3 cellular contexts compared by ENCODE assay signal in the genomic region with DNA sequence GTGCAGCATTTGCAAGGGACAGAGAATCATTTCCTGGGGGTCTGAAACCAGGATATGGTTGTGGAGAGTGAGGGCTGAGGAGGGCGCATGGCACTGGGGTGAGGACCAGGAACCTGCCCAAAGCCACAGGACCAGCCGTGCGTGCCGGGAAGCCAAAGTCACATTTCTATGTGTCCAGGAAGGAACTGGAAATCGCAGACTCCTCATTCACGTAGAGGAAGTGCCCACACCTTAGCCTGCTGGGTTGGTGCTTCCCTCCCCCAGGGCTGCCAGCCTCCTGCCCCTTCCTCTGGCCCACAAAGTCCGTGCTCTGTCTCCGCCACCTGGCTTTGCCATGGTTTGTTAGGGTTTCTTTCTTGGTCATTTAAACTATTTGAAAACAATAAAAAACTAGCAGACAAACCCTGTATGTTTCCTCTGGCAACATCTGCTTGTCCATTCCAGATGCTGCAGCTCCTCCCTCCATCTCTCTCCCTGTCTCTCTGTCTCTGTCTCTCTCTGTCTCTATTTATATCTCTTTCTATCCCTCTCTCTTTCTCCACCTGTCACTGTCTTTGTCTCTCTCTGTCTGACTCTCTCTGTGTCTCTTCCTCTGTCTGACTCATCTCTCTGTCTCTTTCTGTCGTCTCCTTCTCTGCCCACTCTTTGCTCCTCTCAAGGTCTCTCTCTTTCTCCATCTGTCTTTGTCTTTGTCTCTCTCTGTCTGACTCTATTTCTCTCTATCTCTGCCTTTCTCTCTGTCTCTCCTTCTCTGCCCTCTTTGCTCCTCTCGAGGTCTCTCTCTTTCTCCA.
TF ChIP-seq lines count a peak whose summit lies in the region.

No MANE protein-coding gene starts in this region.

TF ChIP-seq in HepG2, 621 proteins besides CTCF, POLR2A, EP300 and RAD21:
- TF ChIP-seq ARNT (IDR thresholded peaks at IDR 0.05): 0 out of 2 replicates have a peak, but pooled peaks have one; percentile 82
- no peak for TF ChIP-seq TAF1 (CRISPR knock-in tag; IDR thresholded peaks at IDR 0.05)
- 0 out of 2 replicates have a peak, but pooled peaks have one; percentile 31 for TF ChIP-seq NFRKB (IDR thresholded peaks at IDR 0.05)
TF ChIP-seq in HepG2: peak in this region for 2.

TF ChIP-seq in GM12878, 131 proteins besides CTCF, POLR2A, EP300 and RAD21:
- TF ChIP-seq POLR2AphosphoS5 (IDR thresholded peaks at IDR 0.05; ENCODE audit: low read length): no peak
- TF ChIP-seq FOXK2 (IDR thresholded peaks at IDR 0.05): peak; percentile 37; the same call in 1 of the 2 replicates
- TF ChIP-seq IKZF2 (IDR thresholded peaks at IDR 0.05): no peak
- TF ChIP-seq, protein P1, sequence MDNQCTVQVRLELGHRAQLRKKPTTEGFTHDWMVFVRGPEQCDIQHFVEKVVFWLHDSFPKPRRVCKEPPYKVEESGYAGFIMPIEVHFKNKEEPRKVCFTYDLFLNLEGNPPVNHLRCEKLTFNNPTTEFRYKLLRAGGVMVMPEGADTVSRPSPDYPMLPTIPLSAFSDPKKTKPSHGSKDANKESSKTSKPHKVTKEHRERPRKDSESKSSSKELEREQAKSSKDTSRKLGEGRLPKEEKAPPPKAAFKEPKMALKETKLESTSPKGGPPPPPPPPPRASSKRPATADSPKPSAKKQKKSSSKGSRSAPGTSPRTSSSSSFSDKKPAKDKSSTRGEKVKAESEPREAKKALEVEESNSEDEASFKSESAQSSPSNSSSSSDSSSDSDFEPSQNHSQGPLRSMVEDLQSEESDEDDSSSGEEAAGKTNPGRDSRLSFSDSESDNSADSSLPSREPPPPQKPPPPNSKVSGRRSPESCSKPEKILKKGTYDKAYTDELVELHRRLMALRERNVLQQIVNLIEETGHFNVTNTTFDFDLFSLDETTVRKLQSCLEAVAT (IDR thresholded peaks at IDR 0.05): no peak
- TF ChIP-seq TAF1 (IDR thresholded peaks at IDR 0.05; ENCODE audit: borderline replicate concordance, low read depth, low read length): no peak
- TF ChIP-seq RB1 (IDR thresholded peaks at IDR 0.05; ENCODE audit: borderline replicate concordance): no peak
- no peak for TF ChIP-seq ESRRA (IDR thresholded peaks at IDR 0.05; ENCODE audit: low read length)

TF ChIP-seq in HEK293T, 16 proteins besides CTCF, POLR2A, EP300 and RAD21:
- TF ChIP-seq ARNT (IDR thresholded peaks at IDR 0.05) (no peak), LEF1 (IDR thresholded peaks at IDR 0.05; ENCODE audit: borderline replicate concordance) (no peak), BHLHE40 (IDR thresholded peaks at IDR 0.05; ENCODE audit: borderline replicate concordance) (no peak), FOXK2 (IDR thresholded peaks at IDR 0.05) (no peak), ELF4 (IDR thresholded peaks at IDR 0.05) (no peak), HDGF (IDR thresholded peaks at IDR 0.05; ENCODE audit: borderline replicate concordance) (no peak), CTBP1 (IDR thresholded peaks at IDR 0.05; ENCODE audit: borderline replicate concordance) (no peak)
